In the genomic region with DNA sequence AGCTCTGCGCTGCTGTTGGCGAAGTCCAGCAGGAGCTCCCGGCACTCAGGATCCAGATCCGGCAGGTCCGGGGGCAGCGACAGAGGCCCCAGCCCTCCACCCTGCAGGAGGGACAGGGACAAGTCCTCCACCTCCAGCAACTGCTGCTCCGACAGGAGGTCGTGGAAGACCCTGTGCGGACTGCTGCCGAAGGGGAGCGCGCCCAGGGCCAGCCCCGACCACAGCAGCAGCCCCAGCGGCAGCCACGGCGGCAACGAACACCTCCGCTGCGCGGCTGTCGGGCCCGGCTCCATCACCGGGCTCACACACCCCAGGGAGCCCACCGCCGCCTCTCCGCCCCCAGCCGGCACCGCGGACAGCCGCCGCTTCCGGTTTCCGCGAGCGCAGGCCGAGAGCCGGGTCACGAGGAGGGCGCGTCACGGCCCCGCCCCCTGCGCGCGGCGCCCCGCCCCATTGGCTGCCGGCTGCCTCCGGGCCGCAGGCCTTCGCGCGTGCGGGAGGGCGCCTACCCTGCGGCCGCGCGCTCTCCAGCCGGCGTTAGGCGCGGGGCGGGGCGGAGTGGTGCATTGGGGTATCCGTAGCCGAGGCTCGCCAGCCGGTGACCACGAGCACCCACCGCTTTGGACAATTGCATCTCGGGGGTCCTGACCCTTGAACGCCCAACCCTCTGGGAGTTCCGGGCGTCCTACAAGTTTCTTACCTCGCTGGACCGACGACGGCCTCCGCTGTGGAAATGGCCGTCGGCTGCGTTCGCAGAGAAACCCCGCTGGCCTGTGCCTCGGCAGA, we compare ENCODE assay signal across 8 cellular contexts. TPM values are rescaled to one million over a fixed set of nuclear protein-coding genes. Genes with fewer than 3 reads are reported as not detected.
A peak's percentile ranks its signal among the peaks of the same experiment; 100 is the strongest.
DNase-seq lines count a peak whose midpoint lies in the region; ATAC-seq and TF ChIP-seq lines count a peak whose summit lies in the region.

A gene with protein sequence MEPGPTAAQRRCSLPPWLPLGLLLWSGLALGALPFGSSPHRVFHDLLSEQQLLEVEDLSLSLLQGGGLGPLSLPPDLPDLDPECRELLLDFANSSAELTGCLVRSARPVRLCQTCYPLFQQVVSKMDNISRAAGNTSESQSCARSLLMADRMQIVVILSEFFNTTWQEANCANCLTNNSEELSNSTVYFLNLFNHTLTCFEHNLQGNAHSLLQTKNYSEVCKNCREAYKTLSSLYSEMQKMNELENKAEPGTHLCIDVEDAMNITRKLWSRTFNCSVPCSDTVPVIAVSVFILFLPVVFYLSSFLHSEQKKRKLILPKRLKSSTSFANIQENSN (minus strand): TSS at position 383 of the 786 bp plus-strand sequence. CDS start 90 bp downstream, at position 293.

- POLR2A ChIA-PET in naive thymus-derived CD8-positive, alpha-beta T cell (lab: Charles Lee), result interaction anchor here (0.6 to 1.5 kb wide), 3 partner anchors 11 to 186 kb away, joined by 3 to 5 read pairs (median 4); a partner anchor contains a TSS

- H3K36me3 Mint-ChIP-seq in naive thymus-derived CD8-positive, alpha-beta T cell, result no peaks in the 10 kb centered on the region

- H3K9me3 Mint-ChIP-seq in naive thymus-derived CD8-positive, alpha-beta T cell, result no peaks in the 10 kb centered on the region

- H3K4me1 ChIP-seq in KMS-11 (ENCODE audit: low read depth, poor library complexity, severe bottlenecking), result peaks cover 14% of the 10 kb centered on the region

- H3K27me3 ChIP-seq in KMS-11 (ENCODE audit: insufficient read depth, low read depth), result no peaks in the 10 kb centered on the region

- H3K4me1 Mint-ChIP-seq in naive thymus-derived CD8-positive, alpha-beta T cell, result peaks cover 13 to 40% (median 23%) of the 10 kb centered on the region in 4 donors

- no peaks in the 10 kb centered on the region for H3K79me2 ChIP-seq in KMS-11 (ENCODE audit: insufficient read depth, low read depth)

- DNase-seq in DMS79 (lab: John Stamatoyannopoulos, UW) (peak; percentile 69), RPMI8226 (peak; percentile 89), fibroblast of gingiva (ENCODE audit: low read depth) (peak; percentile 86)
- peak; percentile 87 to 94 for DNase-seq in activated T-helper 1 cell treated with anti-CD3 and anti-CD28 coated beads, Interleukin-2, amount 50 U/mL, for 16 hours (ENCODE audit: low read depth in 1 of 2, low spot score in 1 of 2)
- DNase-seq in naive thymus-derived CD8-positive, alpha-beta T cell, result peak; percentile 88 to 97 (median 94)
- DNase-seq in stimulated activated naive CD4-positive, alpha-beta T cell treated with Interleukin-2 at 50 U/mL for 16 hours (lab: John Stamatoyannopoulos, UW), result peak; percentile 88

- H3K4me3 Mint-ChIP-seq in naive thymus-derived CD8-positive, alpha-beta T cell, result peak within 1 kb of the TSS; percentile 80 to 95 (median 88)

- ATAC-seq in GM21737 (IDR thresholded peaks at IDR 0.05; ENCODE audit: unreplicated experiment), result peak; percentile 92
- peak; percentile 93 to 94 for ATAC-seq in naive thymus-derived CD8-positive, alpha-beta T cell

- no peak within 1 kb of the TSS for H3K27ac ChIP-seq in KMS-11

- no peaks in the 10 kb centered on the region for H4K20me1 ChIP-seq in KMS-11 (ENCODE audit: insufficient read depth)

- TF ChIP-seq CTCF in KMS-11 (conservative IDR thresholded peaks at IDR 0.05; ENCODE audit: low read depth, low read length), result no peak

- H3K27ac Mint-ChIP-seq in naive thymus-derived CD8-positive, alpha-beta T cell, result peak within 1 kb of the TSS; percentile 81 to 96 (median 94)

- H3K36me3 ChIP-seq in KMS-11 (ENCODE audit: insufficient read depth), result no peaks in the 10 kb centered on the region

- H3K4me2 ChIP-seq in KMS-11, result peak within 1 kb of the TSS; percentile 73

- H3K9ac ChIP-seq in KMS-11, result peak within 1 kb of the TSS; percentile 46; the same call in 1 of the 2 replicates

- H3K27me3 Mint-ChIP-seq in naive thymus-derived CD8-positive, alpha-beta T cell, result peaks cover 0 to 1% (median 0%) of the 10 kb centered on the region in 5 donors

- no peak within 1 kb of the TSS for H3K4me3 ChIP-seq in KMS-11 (IDR thresholded peaks at IDR 0.05; ENCODE audit: insufficient read depth, low read depth, low read length)

- peak within 1 kb of the TSS; percentile 91 for H2AFZ ChIP-seq in KMS-11 (ENCODE audit: low read depth)

RNA-seq across cellular contexts. Expression of the gene that starts here (rescaled TPM):
- 10 to 100 TPM; 40.8 to 42.9 TPM for total RNA-seq in naive thymus-derived CD8-positive, alpha-beta T cell
- polyA plus RNA-seq in naive thymus-derived CD8-positive, alpha-beta T cell, result 10 to 100 TPM; 34.1 to 49.6 (median 40.3) TPM
